Comparison of ENCODE assay signal across 9 cellular contexts in the genomic region with DNA sequence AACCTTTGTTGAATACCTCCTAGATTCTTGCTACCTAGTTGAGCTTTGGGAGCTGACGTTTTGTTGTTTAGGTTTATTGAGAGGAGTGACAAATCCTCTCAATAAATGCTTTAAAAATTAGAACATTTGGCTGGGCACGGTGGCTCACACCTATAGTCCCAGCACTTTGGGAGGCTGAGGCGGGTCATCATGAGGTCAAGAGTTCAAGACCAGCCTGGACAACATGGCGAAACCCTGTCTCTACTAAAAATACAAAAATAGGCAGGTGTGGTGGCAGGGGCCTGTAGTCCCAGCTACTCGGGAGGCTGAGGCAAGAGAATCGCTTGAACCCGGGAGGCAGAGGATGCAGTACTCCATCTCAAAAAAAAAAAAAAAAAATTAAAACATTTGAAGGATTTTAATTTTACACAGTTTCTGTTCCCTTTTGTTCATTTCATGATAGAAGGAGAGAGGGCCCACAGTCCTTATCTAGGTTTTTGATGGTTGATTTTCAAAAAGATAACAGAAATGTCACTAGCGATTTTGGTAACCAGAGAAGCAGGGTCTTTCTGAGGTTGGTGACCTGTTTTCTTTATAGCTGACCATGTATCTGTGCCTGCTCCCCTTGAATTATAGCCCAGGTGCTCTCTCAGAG. TPM values are rescaled to one million over a fixed set of nuclear protein-coding genes. Genes with fewer than 3 reads are reported as not detected.
DNase-seq lines count a peak whose midpoint lies in the region; ATAC-seq and TF ChIP-seq lines count a peak whose summit lies in the region.
"Had no signal": no experiment of that assay in that cellular context is flagged by ENCODE, and none has a peak within 500 bp of the region (broad histone marks: within the 10 kb centered on the region; RNA-seq: fewer than 3 reads in every experiment).

No MANE protein-coding gene starts in this region.

- H3K4me1 Mint-ChIP-seq in activated T-cell treated with anti-CD3 and anti-CD28 coated beads, Interleukin-2, amount 50 U/mL, for 24 hours (ENCODE audit: low read depth) = peaks cover 91% of the 10 kb centered on the region

- H4K20me1 ChIP-seq in fibroblast of lung (ENCODE audit: control insufficient read depth, extremely low read depth, insufficient read depth, low read length) = no peaks in the 10 kb centered on the region

- peak overlapping the region; percentile 56 for H3K4me3 Mint-ChIP-seq in activated T-cell treated with anti-CD3 and anti-CD28 coated beads, Interleukin-2, amount 50 U/mL, for 24 hours

- no peak overlapping the region for H2AFZ ChIP-seq in fibroblast of lung (ENCODE audit: low read length)

- no peak for TF ChIP-seq CTCF in RWPE1 (conservative IDR thresholded peaks at IDR 0.05; ENCODE audit: low read depth)
- TF ChIP-seq CTCF in fibroblast of lung (conservative IDR thresholded peaks at IDR 0.05 in 1 of 2, IDR thresholded peaks at IDR 0.05 in 1 of 2; ENCODE audit: low read depth in 1 of 2, low read length in 2 of 2) = no peak

- H3K4me3 ChIP-seq in fibroblast of lung (replicated peaks in 1 of 4; ENCODE audit: control extremely low read depth in 1 of 4, insufficient read depth in 1 of 4, low read depth in 3 of 4, low read length in 4 of 4) = no peak overlapping the region
- peak overlapping the region; percentile 12 for H3K4me3 ChIP-seq in thymus (ENCODE audit: low read length)

- H3K4me2 ChIP-seq in fibroblast of lung (ENCODE audit: extremely low read depth, insufficient read depth, low read length) = no peak overlapping the region

- 77% methylated on average over 8 of the region's 8 CpGs for WGBS in thymus

- H3K27ac Mint-ChIP-seq in activated T-cell treated with anti-CD3 and anti-CD28 coated beads, Interleukin-2, amount 50 U/mL, for 24 hours = peak overlapping the region; percentile 98

- H3K79me2 ChIP-seq in fibroblast of lung (ENCODE audit: control insufficient read depth, insufficient read depth, low read length) = peaks cover 42% of the 10 kb centered on the region

- H3K36me3 ChIP-seq in fibroblast of lung (ENCODE audit: control insufficient read depth, insufficient read depth, low read length) (peaks cover 7% of the 10 kb centered on the region), thymus (ENCODE audit: control insufficient read depth, insufficient read depth) (peaks cover 19% of the 10 kb centered on the region)

- peak overlapping the region; percentile 59 for H3K27ac ChIP-seq in RWPE1
- peak overlapping the region; percentile 32 for H3K27ac ChIP-seq in fibroblast of lung (ENCODE audit: insufficient read depth, low read length)
- H3K27ac ChIP-seq in thymus (ENCODE audit: low read depth) = peak overlapping the region; percentile 87
- H3K27ac ChIP-seq: C4-2B had no signal

- H3K4me1 ChIP-seq in fibroblast of lung (ENCODE audit: control insufficient read depth, extremely low read depth, insufficient read depth, low read length) = peaks cover 15% of the 10 kb centered on the region
- peaks cover 24% of the 10 kb centered on the region for H3K4me1 ChIP-seq in thymus (ENCODE audit: control insufficient read depth, insufficient read depth, low read length)

- POLR2A ChIA-PET in RWPE1 (lab: Yijun Ruan, JAX; ENCODE audit: low non-redundant PET) = no interaction called here

- ATAC-seq in GM18519 (IDR thresholded peaks at IDR 0.05; ENCODE audit: low FRiP score, unreplicated experiment) = no peak
- ATAC-seq in HG03432 (IDR thresholded peaks at IDR 0.05; ENCODE audit: unreplicated experiment) = no peak

- H3K9ac ChIP-seq in fibroblast of lung (ENCODE audit: insufficient read depth, low read length) = no peak overlapping the region

- H3K9me3 ChIP-seq in fibroblast of lung (ENCODE audit: control insufficient read depth, insufficient read depth, low read depth, low read length) = no peaks in the 10 kb centered on the region
- H3K9me3 ChIP-seq in thymus (ENCODE audit: control insufficient read depth) = no peaks in the 10 kb centered on the region

- no peaks in the 10 kb centered on the region for H3K9me3 Mint-ChIP-seq in activated T-cell treated with anti-CD3 and anti-CD28 coated beads, Interleukin-2, amount 50 U/mL, for 24 hours

- H3K27me3 Mint-ChIP-seq in activated T-cell treated with anti-CD3 and anti-CD28 coated beads, Interleukin-2, amount 50 U/mL, for 24 hours = no peaks in the 10 kb centered on the region

- peaks cover 95% of the 10 kb centered on the region for H3K36me3 Mint-ChIP-seq in activated T-cell treated with anti-CD3 and anti-CD28 coated beads, Interleukin-2, amount 50 U/mL, for 24 hours (ENCODE audit: low read depth)

- CTCF ChIA-PET in RWPE1 (lab: Yijun Ruan, JAX) = interaction anchor here (0.7 kb wide), 1 partner anchor 145 kb away, joined by 7 read pairs; no protein-coding TSS in a partner anchor

- H3K27me3 ChIP-seq in fibroblast of lung (ENCODE audit: control insufficient read depth, insufficient read depth, low read length) = no peaks in the 10 kb centered on the region
- no peaks in the 10 kb centered on the region for H3K27me3 ChIP-seq in thymus (ENCODE audit: control insufficient read depth, insufficient read depth)

- no peak for DNase-seq in activated T-cell treated with anti-CD3 and anti-CD28 coated beads, Interleukin-2, amount 50 U/mL, for 24 hours
- DNase-seq in activated T-cell treated with anti-CD3 and anti-CD28 coated beads, Interleukin-2, amount 50 U/mL, for 48 hours = no peak
- DNase-seq in RWPE1 (ENCODE audit: low spot score) = no peak
- DNase-seq in fibroblast of lung (ENCODE audit: low read depth in 2 of 2) = no peak
- DNase-seq in NCI-H187 treated with DMSO at 0.1 percent for 48 hours (lab: John Stamatoyannopoulos, UW) = no peak

RNA-seq across cellular contexts. Expression of gene PIGV, which starts 44.2 kb away (rescaled TPM):
- 17.2 and 29.6 TPM in 2 replicates for total RNA-seq in fibroblast of lung
- polyA plus RNA-seq in fibroblast of lung (10.4 and 13.3 TPM in 2 replicates), thymus (10.6 TPM)
- polyA plus RNA-seq in fibroblast of lung (2012) = 7.6 and 8.9 TPM in 2 replicates
- 16.0 and 24.3 TPM in 2 replicates for polyA minus RNA-seq in fibroblast of lung (ENCODE audit: low replicate concordance)

RNA-seq across cellular contexts. Expression of gene ARID1A, which starts 47.7 kb away (rescaled TPM):
- 10.3 and 16.0 TPM in 2 replicates for total RNA-seq in fibroblast of lung
- 12.9 and 18.0 TPM in 2 replicates for polyA plus RNA-seq in fibroblast of lung
- polyA plus RNA-seq in fibroblast of lung (2012) = 24.5 and 29.0 TPM in 2 replicates
- 97.0 and 130 TPM in 2 replicates for polyA minus RNA-seq in fibroblast of lung (ENCODE audit: low replicate concordance)
- polyA plus RNA-seq in thymus = 30.7 TPM

Comparison
In these comparisons a context has a peak if more than half of its experiments do, and no peak if none do; other contexts are left out.
1. H3K27ac ChIP-seq: peak in every context shown above with its lines; median percentile 87 in thymus; 59 in RWPE1; 32 in fibroblast of lung.